Comparison of ENCODE assay signal across 1 cellular context in the genomic region with DNA sequence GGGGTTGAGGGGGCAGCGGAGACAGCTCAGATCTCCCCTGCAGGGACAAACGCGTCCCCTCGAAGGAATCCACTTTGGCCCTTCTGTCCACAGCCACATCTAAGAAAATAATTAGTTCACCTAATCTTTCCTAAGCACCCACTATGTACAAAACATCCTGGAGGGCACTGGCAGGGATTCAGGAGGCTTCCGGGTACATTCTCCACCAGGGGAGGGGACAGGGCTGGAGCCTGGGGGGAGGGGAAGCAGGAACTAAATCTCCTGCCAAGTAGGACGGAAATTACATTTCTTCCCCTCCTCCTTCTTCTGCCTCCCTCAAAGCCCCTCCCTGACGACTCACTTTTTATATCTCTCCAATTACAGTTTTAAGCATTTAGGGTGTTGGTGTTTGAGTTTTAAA.
TF ChIP-seq lines count a peak whose summit lies in the region.

No MANE protein-coding gene starts in this region.

TF ChIP-seq in HepG2, 621 proteins besides CTCF, POLR2A, EP300 and RAD21 (continued from another document):
- TF ChIP-seq, protein P1, sequence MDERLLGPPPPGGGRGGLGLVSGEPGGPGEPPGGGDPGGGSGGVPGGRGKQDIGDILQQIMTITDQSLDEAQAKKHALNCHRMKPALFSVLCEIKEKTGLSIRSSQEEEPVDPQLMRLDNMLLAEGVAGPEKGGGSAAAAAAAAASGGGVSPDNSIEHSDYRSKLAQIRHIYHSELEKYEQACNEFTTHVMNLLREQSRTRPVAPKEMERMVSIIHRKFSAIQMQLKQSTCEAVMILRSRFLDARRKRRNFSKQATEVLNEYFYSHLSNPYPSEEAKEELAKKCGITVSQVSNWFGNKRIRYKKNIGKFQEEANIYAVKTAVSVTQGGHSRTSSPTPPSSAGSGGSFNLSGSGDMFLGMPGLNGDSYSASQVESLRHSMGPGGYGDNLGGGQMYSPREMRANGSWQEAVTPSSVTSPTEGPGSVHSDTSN (CRISPR knock-in tag; IDR thresholded peaks at IDR 0.05): no peak
